29 cellular contexts compared by ENCODE assay signal in genomic region chr4:88059781-88060180, GRCh38.
"Had no signal": no experiment of that assay in that cellular context is flagged by ENCODE, and none has a peak within 500 bp of the region (broad histone marks: within the 10 kb centered on the region; RNA-seq: fewer than 3 reads in every experiment).

No MANE protein-coding gene starts in this region.

- H3K4me1 ChIP-seq: left lung, lower lobe of right lung, pancreas, prostate gland, stomach, testis, thyroid gland, upper lobe of left lung had no signal

- H3K4me3 ChIP-seq: left lung, lower lobe of right lung, pancreas, prostate gland, skin epidermis, spleen, stomach, testis, thyroid gland, transverse colon, upper lobe of left lung had no signal

- H3K9me3 Mint-ChIP-seq: naive thymus-derived CD8-positive, alpha-beta T cell; nephron; neural crest cell; stimulated activated naive B cell treated with anti-CD40 and anti-IgM and Interleukin-4, amounts not matched to agents 10 μg/mL and 1 μg/mL and 100 μg/mL, for 72 hours had no signal

- ATAC-seq: left cardiac atrium; left lung; lower lobe of right lung; naive thymus-derived CD8-positive, alpha-beta T cell; pancreas; right cardiac atrium; sciatic nerve; stimulated activated naive B cell treated with anti-CD40 and anti-IgM and Interleukin-4, amounts not matched to agents 10 μg/mL and 1 μg/mL and 100 μg/mL, for 72 hours; stimulated activated naive CD8-positive, alpha-beta T cell treated with anti-CD3 and anti-CD28 coated beads, Interleukin-15, Interleukin-2, amounts not matched to agents 100 U/mL and 50 U/mL, for 24 hours had no signal

- H3K4me3 Mint-ChIP-seq: naive thymus-derived CD8-positive, alpha-beta T cell; nephron; neural crest cell; stimulated activated naive B cell treated with anti-CD40 and anti-IgM and Interleukin-4, amounts not matched to agents 10 μg/mL and 1 μg/mL and 100 μg/mL, for 72 hours had no signal

- H3K27ac Mint-ChIP-seq: naive thymus-derived CD8-positive, alpha-beta T cell; nephron; stimulated activated naive B cell treated with anti-CD40 and anti-IgM and Interleukin-4, amounts not matched to agents 10 μg/mL and 1 μg/mL and 100 μg/mL, for 72 hours had no signal

- H3K36me3 ChIP-seq: prostate gland had no signal

- H3K4me1 Mint-ChIP-seq: naive thymus-derived CD8-positive, alpha-beta T cell; nephron; stimulated activated naive B cell treated with anti-CD40 and anti-IgM and Interleukin-4, amounts not matched to agents 10 μg/mL and 1 μg/mL and 100 μg/mL, for 72 hours had no signal

- DNase-seq: hippocampal formation; kidney glomerular epithelial cell; left cardiac atrium; left lung; lower lobe of right lung; mammary epithelial cell; mesenchymal stem cell; naive thymus-derived CD8-positive, alpha-beta T cell; nucleus accumbens; pancreas; posterior cingulate gyrus; retina; right cardiac atrium; spleen; stimulated activated CD4-positive, alpha-beta T cell treated with anti-CD3 and anti-CD28 coated beads, Interleukin-4, amount 100 ng/mL, for 4 hours; stimulated activated CD8-positive, alpha-beta memory T cell treated with anti-CD3 and anti-CD28 coated beads, Interleukin-4, amount 100 ng/mL, for 48 hours; stimulated activated naive B cell treated with anti-CD40 and anti-IgM and Interleukin-4, amounts not matched to agents 10 μg/mL and 1 μg/mL and 100 μg/mL, for 72 hours; stimulated activated naive CD8-positive, alpha-beta T cell treated with anti-CD3 and anti-CD28 coated beads, Interleukin-15, Interleukin-2, amounts not matched to agents 100 U/mL and 50 U/mL, for 24 hours; stomach; testis; thyroid gland; transverse colon; upper lobe of left lung had no signal

- FAIRE-seq: keratinocyte, pancreas had no signal

- H3K9me3 ChIP-seq: left lung, lower lobe of right lung, pancreas, prostate gland, spleen, stomach, testis, thyroid gland, transverse colon, upper lobe of left lung had no signal

- H3K27me3 ChIP-seq: left lung, pancreas, spleen, stomach, testis, thyroid gland, transverse colon, upper lobe of left lung had no signal

- H3K27ac ChIP-seq: left lung, lower lobe of right lung, pancreas, prostate gland, skin epidermis, spleen, stomach, testis, thyroid gland, transverse colon, upper lobe of left lung had no signal
